ENCODE assay signal across 1 cellular context in the genomic region with DNA sequence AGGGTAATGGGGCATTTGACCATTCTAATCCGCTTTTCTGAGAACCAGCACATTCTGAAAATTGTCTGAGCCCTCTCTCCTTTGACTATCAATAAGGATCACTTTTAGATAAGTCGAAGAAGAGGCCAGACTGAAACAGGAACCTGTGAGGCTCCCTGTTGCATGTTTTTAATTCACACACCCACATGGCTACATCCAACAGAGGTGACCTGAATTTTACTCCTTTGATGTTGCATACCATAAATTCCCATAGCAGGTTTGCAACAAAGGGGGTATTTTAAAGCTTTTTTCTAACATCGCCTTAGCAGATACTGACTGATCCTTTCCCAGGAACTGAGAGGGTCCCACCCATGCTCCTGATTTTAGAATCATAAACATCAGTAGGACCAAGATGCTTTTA.
TF ChIP-seq lines count a peak whose summit lies in the region.

No MANE protein-coding gene starts in this region.

TF ChIP-seq in H1, 55 proteins besides CTCF, POLR2A, EP300 and RAD21:
- TF ChIP-seq MAFK (IDR thresholded peaks at IDR 0.05; ENCODE audit: low read depth, low read length) (no peak), TEAD4 (IDR thresholded peaks at IDR 0.05; ENCODE audit: low read depth, low read length) (peak; percentile 39; the same call in 1 of the 2 replicates)
